ENCODE assay signal across 11 cellular contexts in the genomic region with DNA sequence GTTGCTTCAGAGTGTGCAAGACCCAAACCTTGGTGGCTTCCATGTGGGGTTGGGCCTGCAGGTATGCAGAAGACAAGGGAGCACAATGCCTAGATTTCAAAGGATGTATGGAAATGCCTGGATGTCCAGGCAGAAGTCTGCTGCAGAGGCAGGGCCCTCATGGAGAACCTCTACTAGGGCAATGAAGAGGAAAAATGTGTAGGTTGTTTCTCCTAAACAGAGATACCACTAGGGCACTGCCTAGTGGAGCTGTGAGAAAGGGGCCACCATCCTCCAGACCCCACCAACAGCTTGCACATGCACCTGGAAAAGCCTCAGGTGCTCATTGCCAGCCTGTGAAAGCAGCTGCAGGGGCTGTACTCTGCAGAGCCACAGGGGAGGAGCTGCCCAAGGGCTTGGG.
"Had no signal": no experiment of that assay in that cellular context is flagged by ENCODE, and none has a peak within 500 bp of the region (broad histone marks: within the 10 kb centered on the region; RNA-seq: fewer than 3 reads in every experiment).

No MANE protein-coding gene starts in this region.

- DNase-seq: GM23248, GOT3, H7, H9, HCEC 1CT, HFFc6 had no signal

- FAIRE-seq: H1, H54 had no signal

- H3K4me1 ChIP-seq: HAP-1 had no signal

- H2AFZ ChIP-seq: GM23248, GM23338 had no signal

- H3K27ac ChIP-seq: GM23248 had no signal

- H3K4me2 ChIP-seq: GM23338 had no signal

- H3K9me3 ChIP-seq: HAP-1 had no signal

- H3K36me3 ChIP-seq: HAP-1 had no signal

- H3K9ac ChIP-seq: GM23248 had no signal

- ATAC-seq: GM23338, HCT116 had no signal

- H3K4me3 ChIP-seq: GM23248, GM23338, HAP-1 had no signal
